In the genomic region with DNA sequence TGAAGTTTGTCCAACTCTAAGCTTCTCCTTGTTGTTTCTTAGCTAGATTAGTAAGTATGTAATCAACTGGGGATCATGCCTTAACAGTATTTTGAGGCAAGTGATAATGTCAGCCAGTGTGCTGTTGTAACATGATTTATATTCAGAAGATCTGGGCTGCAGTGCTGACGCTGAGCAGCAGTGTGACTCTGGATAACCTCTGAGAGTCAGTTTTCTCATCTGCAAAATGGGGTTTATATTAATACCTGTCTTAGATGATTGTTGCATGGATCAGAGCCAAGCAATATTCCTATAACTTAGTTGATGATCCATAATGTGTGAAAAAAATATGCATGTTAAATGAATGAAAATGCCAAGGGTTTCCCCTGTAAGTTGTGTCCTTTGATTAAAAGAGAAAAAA, we compare ENCODE assay signal across 1 cellular context.
A peak's percentile ranks its signal among the peaks of the same experiment; 100 is the strongest.
TF ChIP-seq lines count a peak whose summit lies in the region.

No MANE protein-coding gene starts in this region.

TF ChIP-seq in K562, 482 proteins besides CTCF, POLR2A, EP300 and RAD21 (continued from another document):
- TF ChIP-seq, protein P1, sequence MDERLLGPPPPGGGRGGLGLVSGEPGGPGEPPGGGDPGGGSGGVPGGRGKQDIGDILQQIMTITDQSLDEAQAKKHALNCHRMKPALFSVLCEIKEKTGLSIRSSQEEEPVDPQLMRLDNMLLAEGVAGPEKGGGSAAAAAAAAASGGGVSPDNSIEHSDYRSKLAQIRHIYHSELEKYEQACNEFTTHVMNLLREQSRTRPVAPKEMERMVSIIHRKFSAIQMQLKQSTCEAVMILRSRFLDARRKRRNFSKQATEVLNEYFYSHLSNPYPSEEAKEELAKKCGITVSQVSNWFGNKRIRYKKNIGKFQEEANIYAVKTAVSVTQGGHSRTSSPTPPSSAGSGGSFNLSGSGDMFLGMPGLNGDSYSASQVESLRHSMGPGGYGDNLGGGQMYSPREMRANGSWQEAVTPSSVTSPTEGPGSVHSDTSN (CRISPR knock-in tag; IDR thresholded peaks at IDR 0.05; ENCODE audit: low read depth) = no peak
- TF ChIP-seq, protein P1 (tag; conservative IDR thresholded peaks at IDR 0.05; ENCODE audit: low read depth) = peak; percentile 41
- TF ChIP-seq ADNP (tag; IDR thresholded peaks at IDR 0.05) (peak; percentile 90), NFE2 (IDR thresholded peaks at IDR 0.05; ENCODE audit: low read depth) (no peak), RCOR1 (IDR thresholded peaks at IDR 0.05; ENCODE audit: borderline replicate concordance in 1 of 2, low read depth in 2 of 2, low read length in 2 of 2) (0 out of 4 replicates have a peak, but pooled peaks of 1 of the 2 experiments have one; percentile 20), MEIS2 (IDR thresholded peaks at IDR 0.05; ENCODE audit: partially characterized antibody) (peak; percentile 78), BCOR (IDR thresholded peaks at IDR 0.05) (peak; percentile 85)
- TF ChIP-seq, protein P2, sequence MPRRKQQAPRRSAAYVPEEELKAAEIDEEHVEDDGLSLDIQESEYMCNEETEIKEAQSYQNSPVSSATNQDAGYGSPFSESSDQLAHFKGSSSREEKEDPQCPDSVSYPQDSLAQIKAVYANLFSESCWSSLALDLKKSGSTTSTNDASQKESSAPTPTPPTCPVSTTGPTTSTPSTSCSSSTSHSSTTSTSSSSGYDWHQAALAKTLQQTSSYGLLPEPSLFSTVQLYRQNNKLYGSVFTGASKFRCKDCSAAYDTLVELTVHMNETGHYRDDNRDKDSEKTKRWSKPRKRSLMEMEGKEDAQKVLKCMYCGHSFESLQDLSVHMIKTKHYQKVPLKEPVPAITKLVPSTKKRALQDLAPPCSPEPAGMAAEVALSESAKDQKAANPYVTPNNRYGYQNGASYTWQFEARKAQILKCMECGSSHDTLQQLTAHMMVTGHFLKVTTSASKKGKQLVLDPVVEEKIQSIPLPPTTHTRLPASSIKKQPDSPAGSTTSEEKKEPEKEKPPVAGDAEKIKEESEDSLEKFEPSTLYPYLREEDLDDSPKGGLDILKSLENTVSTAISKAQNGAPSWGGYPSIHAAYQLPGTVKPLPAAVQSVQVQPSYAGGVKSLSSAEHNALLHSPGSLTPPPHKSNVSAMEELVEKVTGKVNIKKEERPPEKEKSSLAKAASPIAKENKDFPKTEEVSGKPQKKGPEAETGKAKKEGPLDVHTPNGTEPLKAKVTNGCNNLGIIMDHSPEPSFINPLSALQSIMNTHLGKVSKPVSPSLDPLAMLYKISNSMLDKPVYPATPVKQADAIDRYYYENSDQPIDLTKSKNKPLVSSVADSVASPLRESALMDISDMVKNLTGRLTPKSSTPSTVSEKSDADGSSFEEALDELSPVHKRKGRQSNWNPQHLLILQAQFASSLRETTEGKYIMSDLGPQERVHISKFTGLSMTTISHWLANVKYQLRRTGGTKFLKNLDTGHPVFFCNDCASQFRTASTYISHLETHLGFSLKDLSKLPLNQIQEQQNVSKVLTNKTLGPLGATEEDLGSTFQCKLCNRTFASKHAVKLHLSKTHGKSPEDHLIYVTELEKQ (CRISPR knock-in tag; IDR thresholded peaks at IDR 0.05) = no peak
- TF ChIP-seq, protein P3, sequence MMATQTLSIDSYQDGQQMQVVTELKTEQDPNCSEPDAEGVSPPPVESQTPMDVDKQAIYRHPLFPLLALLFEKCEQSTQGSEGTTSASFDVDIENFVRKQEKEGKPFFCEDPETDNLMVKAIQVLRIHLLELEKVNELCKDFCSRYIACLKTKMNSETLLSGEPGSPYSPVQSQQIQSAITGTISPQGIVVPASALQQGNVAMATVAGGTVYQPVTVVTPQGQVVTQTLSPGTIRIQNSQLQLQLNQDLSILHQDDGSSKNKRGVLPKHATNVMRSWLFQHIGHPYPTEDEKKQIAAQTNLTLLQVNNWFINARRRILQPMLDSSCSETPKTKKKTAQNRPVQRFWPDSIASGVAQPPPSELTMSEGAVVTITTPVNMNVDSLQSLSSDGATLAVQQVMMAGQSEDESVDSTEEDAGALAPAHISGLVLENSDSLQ (IDR thresholded peaks at IDR 0.05) = peak; percentile 36
